13 cellular contexts compared by ENCODE assay signal in genomic region chr10:122099562-122099961, GRCh38.
"Had no signal": no experiment of that assay in that cellular context is flagged by ENCODE, and none has a peak within 500 bp of the region (broad histone marks: within the 10 kb centered on the region; RNA-seq: fewer than 3 reads in every experiment).

No MANE protein-coding gene starts in this region.

- H3K27ac ChIP-seq: cardiac muscle cell, epithelial cell of prostate, pancreas, tibial nerve had no signal

- H3K4me3 ChIP-seq: cardiac muscle cell, heart left ventricle, pancreas, tibial nerve had no signal

- H3K9me3 ChIP-seq: heart left ventricle, pancreas, tibial nerve had no signal

- H3K4me1 ChIP-seq: pancreas had no signal

- H3K36me3 ChIP-seq: cardiac muscle cell, pancreas, tibial nerve had no signal

- DNase-seq: activated CD4-positive, alpha-beta memory T cell treated with anti-CD3 and anti-CD28 coated beads for 36 hours; activated CD4-positive, alpha-beta T cell treated with anti-CD3 and anti-CD28 coated beads for 4 hours; activated T-cell treated with anti-CD3 and anti-CD28 coated beads for 4 hours; amniotic stem cell; endodermal cell; mesenchymal stem cell; natural killer cell; pancreas; stimulated activated naive B cell treated with anti-CD40 and anti-IgM and Interleukin-4, amounts not matched to agents 10 μg/mL and 1 μg/mL and 100 μg/mL, for 72 hours had no signal

- H3K27me3 ChIP-seq: cardiac muscle cell, heart left ventricle, pancreas, tibial nerve had no signal
